Comparison of ENCODE assay signal across 1 cellular context in genomic region chr19:11598103-11598483, GRCh38.
TF ChIP-seq lines count a peak whose summit lies in the region.

No MANE protein-coding gene starts in this region.

TF ChIP-seq in H1, 55 proteins besides CTCF, POLR2A, EP300 and RAD21:
- TF ChIP-seq ATF2 (IDR thresholded peaks at IDR 0.05; ENCODE audit: low read length) (no peak), RFX5 (IDR thresholded peaks at IDR 0.05; ENCODE audit: borderline replicate concordance, low read depth, low read length) (no peak), TEAD4 (IDR thresholded peaks at IDR 0.05; ENCODE audit: low read depth, low read length) (no peak), TAF1 (IDR thresholded peaks at IDR 0.05; ENCODE audit: low read depth, low read length) (no peak), SP4 (IDR thresholded peaks at IDR 0.05; ENCODE audit: low read length) (no peak), JUND (IDR thresholded peaks at IDR 0.05; ENCODE audit: low read length) (no peak), ATF3 (IDR thresholded peaks at IDR 0.05; ENCODE audit: insufficient read depth, low read depth, low read length) (no peak), SAP30 (IDR thresholded peaks at IDR 0.05; ENCODE audit: insufficient read depth, insufficient replicate concordance, low read length) (no peak), KDM4A (IDR thresholded peaks at IDR 0.05; ENCODE audit: low read depth, low read length, severe bottlenecking) (no peak), CREB1 (IDR thresholded peaks at IDR 0.05) (no peak), CHD7 (IDR thresholded peaks at IDR 0.05; ENCODE audit: insufficient replicate concordance, low read length) (no peak), ASH2L (IDR thresholded peaks at IDR 0.05; ENCODE audit: low read length) (no peak), POU5F1 (IDR thresholded peaks at IDR 0.05; ENCODE audit: low read depth, low read length) (no peak), SIN3A (conservative IDR thresholded peaks at IDR 0.05 in 1 of 2, IDR thresholded peaks at IDR 0.05 in 1 of 2; ENCODE audit: low read depth in 1 of 2, low read length in 2 of 2) (no peak), HDAC6 (IDR thresholded peaks at IDR 0.05; ENCODE audit: low read depth, low read length) (no peak), CBX8 (IDR thresholded peaks at IDR 0.05; ENCODE audit: borderline replicate concordance, low read depth, low read length) (no peak), SIX5 (IDR thresholded peaks at IDR 0.05; ENCODE audit: low read depth, low read length) (no peak), JUN (IDR thresholded peaks at IDR 0.05; ENCODE audit: low read depth, low read length) (no peak), FOSL1 (IDR thresholded peaks at IDR 0.05; ENCODE audit: insufficient read depth, low read depth, low read length) (no peak), HDAC2 (IDR thresholded peaks at IDR 0.05; ENCODE audit: borderline replicate concordance in 1 of 2, low read depth in 2 of 2, low read length in 2 of 2) (no peak)
